In the genomic region with DNA sequence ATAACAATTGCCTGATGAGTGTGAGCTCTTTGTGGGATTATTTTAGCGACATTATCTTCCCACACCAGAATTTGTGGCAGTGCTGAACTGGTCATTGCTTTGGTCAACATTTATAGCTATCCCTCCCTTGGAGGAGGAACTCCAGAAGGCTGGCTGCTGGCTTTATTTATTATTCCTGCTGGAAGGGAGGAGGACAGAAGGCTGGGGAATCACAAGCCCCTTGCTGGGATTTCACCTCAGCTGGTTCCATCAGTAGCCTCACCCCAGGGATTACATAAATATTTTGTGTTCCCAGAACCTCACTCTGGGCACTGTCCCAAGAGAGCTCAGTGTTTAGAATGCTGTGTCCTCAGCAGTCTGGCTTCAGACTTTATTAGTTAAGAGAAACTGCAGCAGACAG, we compare ENCODE assay signal across 10 cellular contexts.
DNase-seq lines count a peak whose midpoint lies in the region; ATAC-seq, FAIRE-seq and TF ChIP-seq lines count a peak whose summit lies in the region.
"Had no signal": no experiment of that assay in that cellular context is flagged by ENCODE, and none has a peak within 500 bp of the region (broad histone marks: within the 10 kb centered on the region; RNA-seq: fewer than 3 reads in every experiment).

No MANE protein-coding gene starts in this region.

- H3K27ac ChIP-seq in liver (ENCODE audit: low read depth in 1 of 2, low read length in 2 of 2) (no peak overlapping the region), HepG2 (ENCODE audit: extremely low read length, insufficient read depth, low read length) (no peak overlapping the region)

- FAIRE-seq in HepG2 (lab: Jason Lieb, UNC) = no peak

- in situ Hi-C loops in HepG2 (cut with HindIII; ENCODE audit: extremely low pct_ligation_motif_present, low pct_unique_long_range_greater_than_20kb) = no loop called here

- TF ChIP-seq EP300 in HepG2 (IDR thresholded peaks at IDR 0.05; ENCODE audit: low read depth in 2 of 2, low read length in 2 of 2) (no peak), HepG2 (CRISPR knock-in tag; IDR thresholded peaks at IDR 0.05; ENCODE audit: borderline replicate concordance) (no peak)

- H3K9ac ChIP-seq in liver (ENCODE audit: low read depth in 1 of 2, low read length in 2 of 2) = no peak overlapping the region
- no peak overlapping the region for H3K9ac ChIP-seq in HepG2 (ENCODE audit: insufficient read depth, low read depth, low read length)

- H3K9me3 ChIP-seq in liver (ENCODE audit: control insufficient read depth in 4 of 4, low read length in 3 of 4) (no peaks in the 10 kb centered on the region), HepG2 (ENCODE audit: low read length) (peaks cover 7% of the 10 kb centered on the region)

- H3K4me2 ChIP-seq in HepG2 (ENCODE audit: low read depth, low read length) = no peak overlapping the region

- H2AFZ ChIP-seq in HepG2 (ENCODE audit: low read length) = no peak overlapping the region

- POLR2A ChIA-PET in HepG2 (lab: Yijun Ruan, JAX) = no interaction called here

- no peak overlapping the region for H3K4me3 ChIP-seq in liver (ENCODE audit: low read depth in 1 of 3, low read length in 3 of 3)
- no peak overlapping the region for H3K4me3 ChIP-seq in HepG2 (replicated peaks in 1 of 3; ENCODE audit: insufficient read depth in 1 of 3, low read depth in 2 of 3, low read length in 3 of 3)
- H3K4me3 ChIP-seq in fibroblast of mammary gland (ENCODE audit: control insufficient read depth, low read depth, low read length) = no peak overlapping the region

- DNase-seq in HepG2 (ENCODE audit: low spot score) = no peak
- DNase-seq in fibroblast of mammary gland (ENCODE audit: low read depth) = peak; percentile 45
- peak; percentile 91 for DNase-seq in myocyte (ENCODE audit: low read depth)
- no peak for DNase-seq in cortex of kidney (lab: John Stamatoyannopoulos, UW)
- DNase-seq: ACHN; stimulated activated CD4-positive, alpha-beta T cell treated with anti-CD3 and anti-CD28 coated beads, Interleukin-1b, Interleukin-23, amount 100 ng/mL, for 48 hours had no signal

- no peaks in the 10 kb centered on the region for H3K79me2 ChIP-seq in HepG2 (ENCODE audit: insufficient read depth, low read length)

- H3K4me1 ChIP-seq in liver (ENCODE audit: control insufficient read depth in 4 of 4, insufficient read depth in 4 of 4, low read length in 3 of 4) (no peaks in the 10 kb centered on the region), HepG2 (ENCODE audit: insufficient read depth, low read length) (no peaks in the 10 kb centered on the region)

- BruUV-seq in HepG2 (replicated peaks; lab: Mats Ljungman, UMichigan) = no TSS peak

- peak in 1 of 2 donors; percentile 34 for TF ChIP-seq RAD21 in liver (IDR thresholded peaks at IDR 0.05)
- no peak for TF ChIP-seq RAD21 in HepG2 (CRISPR knock-in tag; IDR thresholded peaks at IDR 0.05)

- ATAC-seq in HepG2 (no peak), HG03139 (IDR thresholded peaks at IDR 0.05; ENCODE audit: unreplicated experiment) (no peak), GM18511 (IDR thresholded peaks at IDR 0.05; ENCODE audit: unreplicated experiment) (no peak), GM21360 (IDR thresholded peaks at IDR 0.05; ENCODE audit: unreplicated experiment) (no peak)

- TF ChIP-seq CTCF in liver (IDR thresholded peaks at IDR 0.05; ENCODE audit: low read depth, low read length, missing input control) (no peak), HepG2 (CRISPR knock-in tag; IDR thresholded peaks at IDR 0.05) (no peak), fibroblast of mammary gland (conservative IDR thresholded peaks at IDR 0.05; ENCODE audit: control insufficient read depth, insufficient read depth, low read depth, low read length) (no peak)

- 73% methylated on average over 1 of the region's 1 CpG for WGBS in liver
- 0% methylated on average over 1 of the region's 1 CpG for WGBS in HepG2 (ENCODE audit: low lambda C conversion rate)

- no peak for TF ChIP-seq POLR2A in HepG2 (IDR thresholded peaks at IDR 0.05; ENCODE audit: insufficient read depth in 1 of 2, low read depth in 2 of 2, low read length in 2 of 2)

- no peaks in the 10 kb centered on the region for H3K27me3 ChIP-seq in liver (ENCODE audit: control insufficient read depth in 4 of 4, insufficient read depth in 4 of 4, low read length in 3 of 4)
- no peaks in the 10 kb centered on the region for H3K27me3 ChIP-seq in HepG2 (ENCODE audit: control insufficient read depth in 1 of 2, insufficient read depth in 2 of 2, low read length in 2 of 2)

- intact Hi-C loops in HepG2 (cut with micrococcal nuclease; ENCODE audit: unreplicated experiment) = no loop called here

- CTCF ChIA-PET in HepG2 (lab: Yijun Ruan, JAX; ENCODE audit: low intra/inter-chr PET ratio, low total read pairs) = no interaction called here

- H3K36me3 ChIP-seq in liver (ENCODE audit: control insufficient read depth in 4 of 4, insufficient read depth in 3 of 4, low read depth in 1 of 4, low read length in 3 of 4) = no peaks in the 10 kb centered on the region
- H3K36me3 ChIP-seq in HepG2 (replicated peaks in 1 of 2; ENCODE audit: control insufficient read depth in 1 of 2, insufficient read depth in 2 of 2, low read length in 2 of 2) = no peaks in the 10 kb centered on the region

- no peaks in the 10 kb centered on the region for H4K20me1 ChIP-seq in HepG2 (ENCODE audit: insufficient read depth, low read length)

TF ChIP-seq in liver, 16 proteins besides CTCF, POLR2A, EP300 and RAD21 (continues in another document):
- TF ChIP-seq NR2F2 (IDR thresholded peaks at IDR 0.05) (peak; percentile 26), JUND (IDR thresholded peaks at IDR 0.05) (no peak), RXRA (IDR thresholded peaks at IDR 0.05) (peak; percentile 5 to 9), EGR1 (IDR thresholded peaks at IDR 0.05; ENCODE audit: low read depth in 2 of 2) (no peak)
- TF ChIP-seq, protein P1, sequence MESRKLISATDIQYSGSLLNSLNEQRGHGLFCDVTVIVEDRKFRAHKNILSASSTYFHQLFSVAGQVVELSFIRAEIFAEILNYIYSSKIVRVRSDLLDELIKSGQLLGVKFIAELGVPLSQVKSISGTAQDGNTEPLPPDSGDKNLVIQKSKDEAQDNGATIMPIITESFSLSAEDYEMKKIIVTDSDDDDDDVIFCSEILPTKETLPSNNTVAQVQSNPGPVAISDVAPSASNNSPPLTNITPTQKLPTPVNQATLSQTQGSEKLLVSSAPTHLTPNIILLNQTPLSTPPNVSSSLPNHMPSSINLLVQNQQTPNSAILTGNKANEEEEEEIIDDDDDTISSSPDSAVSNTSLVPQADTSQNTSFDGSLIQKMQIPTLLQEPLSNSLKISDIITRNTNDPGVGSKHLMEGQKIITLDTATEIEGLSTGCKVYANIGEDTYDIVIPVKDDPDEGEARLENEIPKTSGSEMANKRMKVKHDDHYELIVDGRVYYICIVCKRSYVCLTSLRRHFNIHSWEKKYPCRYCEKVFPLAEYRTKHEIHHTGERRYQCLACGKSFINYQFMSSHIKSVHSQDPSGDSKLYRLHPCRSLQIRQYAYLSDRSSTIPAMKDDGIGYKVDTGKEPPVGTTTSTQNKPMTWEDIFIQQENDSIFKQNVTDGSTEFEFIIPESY (IDR thresholded peaks at IDR 0.05) = no peak

TF ChIP-seq in HepG2, 621 proteins besides CTCF, POLR2A, EP300 and RAD21:
- TF ChIP-seq NFE2 (CRISPR knock-in tag; IDR thresholded peaks at IDR 0.05) = no peak
- TF ChIP-seq CHD4 (IDR thresholded peaks at IDR 0.05; ENCODE audit: borderline replicate concordance, low read length) = no peak
- no peak for TF ChIP-seq ZNF30 (CRISPR knock-in tag; IDR thresholded peaks at IDR 0.05)
- TF ChIP-seq ONECUT2 (CRISPR knock-in tag; IDR thresholded peaks at IDR 0.05) = no peak
- no peak for TF ChIP-seq KDM6A (CRISPR knock-in tag; IDR thresholded peaks at IDR 0.05; ENCODE audit: low read depth)
- no peak for TF ChIP-seq ZKSCAN8 (CRISPR knock-in tag; IDR thresholded peaks at IDR 0.05; ENCODE audit: borderline replicate concordance)
- no peak for TF ChIP-seq ZNF761 (CRISPR knock-in tag; conservative IDR thresholded peaks at IDR 0.05)
- no peak for TF ChIP-seq BHLHE40 (IDR thresholded peaks at IDR 0.05; ENCODE audit: low read length)
- TF ChIP-seq, protein P2, sequence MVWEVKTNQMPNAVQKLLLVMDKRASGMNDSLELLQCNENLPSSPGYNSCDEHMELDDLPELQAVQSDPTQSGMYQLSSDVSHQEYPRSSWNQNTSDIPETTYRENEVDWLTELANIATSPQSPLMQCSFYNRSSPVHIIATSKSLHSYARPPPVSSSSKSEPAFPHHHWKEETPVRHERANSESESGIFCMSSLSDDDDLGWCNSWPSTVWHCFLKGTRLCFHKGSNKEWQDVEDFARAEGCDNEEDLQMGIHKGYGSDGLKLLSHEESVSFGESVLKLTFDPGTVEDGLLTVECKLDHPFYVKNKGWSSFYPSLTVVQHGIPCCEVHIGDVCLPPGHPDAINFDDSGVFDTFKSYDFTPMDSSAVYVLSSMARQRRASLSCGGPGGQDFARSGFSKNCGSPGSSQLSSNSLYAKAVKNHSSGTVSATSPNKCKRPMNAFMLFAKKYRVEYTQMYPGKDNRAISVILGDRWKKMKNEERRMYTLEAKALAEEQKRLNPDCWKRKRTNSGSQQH (CRISPR knock-in tag; IDR thresholded peaks at IDR 0.05; ENCODE audit: low read depth) = no peak
- TF ChIP-seq SALL1 (CRISPR knock-in tag; IDR thresholded peaks at IDR 0.05) = no peak

Comparison
In these comparisons a context has a peak if more than half of its experiments do, and no peak if none do; other contexts are left out.
1. DNase-seq: peak in fibroblast of mammary gland (single experiment) and myocyte (single experiment); none in HepG2 (single experiment) and cortex of kidney (single experiment).